Comparison of ENCODE assay signal across 19 cellular contexts in genomic region chr5:14216902-14217301, GRCh38.
A peak's percentile ranks its signal among the peaks of the same experiment; 100 is the strongest.
DNase-seq lines count a peak whose midpoint lies in the region; ATAC-seq and TF ChIP-seq lines count a peak whose summit lies in the region.
"Had no signal": no experiment of that assay in that cellular context is flagged by ENCODE, and none has a peak within 500 bp of the region (broad histone marks: within the 10 kb centered on the region; RNA-seq: fewer than 3 reads in every experiment).

No MANE protein-coding gene starts in this region.

- dilution Hi-C loops in mammary epithelial cell (cut with HindIII; ENCODE audit: low sequenced_read_pairs) = no loop called here

- H3K9me3 Mint-ChIP-seq in MCF 10A (ENCODE audit: unreplicated experiment) = no peaks in the 10 kb centered on the region
- H3K9me3 Mint-ChIP-seq: activated CD4-positive, alpha-beta T cell treated with anti-CD3 and anti-CD28 coated beads, Interleukin-2, amount 10 ng/mL, durations not matched to agents 7 days and 5 days; dendritic cell treated with granulocyte-macrophage colony-stimulating factor and Interleukin-4, amounts not matched to agents 40 ng/mL and 50 ng/mL, for 4 days; immature natural killer cell; nephron; stimulated activated naive CD8-positive, alpha-beta T cell treated with anti-CD3 and anti-CD28 coated beads, Interleukin-15, Interleukin-2, amounts not matched to agents 100 ng/mL and 50 ng/mL, for 24 hours had no signal

- TF ChIP-seq EP300 in transverse colon (IDR thresholded peaks at IDR 0.05; ENCODE audit: low read depth) = no peak

- intact Hi-C loops in mammary epithelial cell (cut with micrococcal nuclease) = loop anchor here (2.0 kb wide), 1 partner anchor 20 kb away; no protein-coding TSS in a partner anchor
- intact Hi-C loops in MCF 10A (cut with micrococcal nuclease) = no loop called here
- intact Hi-C loops in esophagus squamous epithelium (cut with DNase I) = no loop called here
- intact Hi-C loops in transverse colon (cut with DNase I; ENCODE audit: low total_unique reads) = no loop called here
- intact Hi-C loops in dorsolateral prefrontal cortex (cut with DNase I) = no loop called here

- H3K27ac ChIP-seq in mammary epithelial cell (ENCODE audit: insufficient read depth, low read depth, low read length) (peak overlapping the region; percentile 2), esophagus squamous epithelium (peak overlapping the region in 3 of 4 donors; percentile 13 to 59 (median 38)), lung (ENCODE audit: low read depth in 1 of 2, low read length in 1 of 2) (peak overlapping the region in 1 of 2 donors; percentile 58), transverse colon (peak overlapping the region; percentile 70 to 89 (median 84)), dorsolateral prefrontal cortex (peak overlapping the region in 1 of 59 donors; percentile 24)

- TF ChIP-seq POLR2A in esophagus squamous epithelium (IDR thresholded peaks at IDR 0.05) = no peak
- TF ChIP-seq POLR2A in transverse colon (IDR thresholded peaks at IDR 0.05) = no peak

- 86% methylated on average over 5 of the region's 7 CpGs for WGBS in mammary epithelial cell (ENCODE audit: low coverage, missing lambda C conversion rate)
- WGBS in esophagus squamous epithelium, 2 donors = 90 to 92% methylated on average over 7 of the region's 7 CpGs
- WGBS in lung, 2 donors = 69 to 87% methylated on average over 7 of the region's 7 CpGs
- 78% methylated on average over 7 of the region's 7 CpGs; no CpG with 5 or more reads in 1 of the 2 donors for WGBS in transverse colon (ENCODE audit: low coverage in 1 of 2), 2 donors

- POLR2A ChIA-PET in MCF 10A (lab: Yijun Ruan, JAX) = interaction anchor here (0.7 kb wide), 1 partner anchor 47 kb away, joined by 3 read pairs; no protein-coding TSS in a partner anchor

- peaks cover 4% of the 10 kb centered on the region for H3K36me3 Mint-ChIP-seq in MCF 10A (ENCODE audit: insufficient read depth, unreplicated experiment)
- H3K36me3 Mint-ChIP-seq: immature natural killer cell had no signal

- H3K27me3 Mint-ChIP-seq in MCF 10A (ENCODE audit: insufficient read depth, unreplicated experiment) = no peaks in the 10 kb centered on the region
- H3K27me3 Mint-ChIP-seq: dendritic cell treated with granulocyte-macrophage colony-stimulating factor and Interleukin-4, amounts not matched to agents 40 ng/mL and 50 ng/mL, for 4 days; stimulated activated naive CD8-positive, alpha-beta T cell treated with anti-CD3 and anti-CD28 coated beads, Interleukin-15, Interleukin-2, amounts not matched to agents 100 ng/mL and 50 ng/mL, for 24 hours had no signal

- CTCF ChIA-PET in mammary epithelial cell (lab: Charles Lee; ENCODE audit: low non-redundant PET) = interaction anchor here (0.6 kb wide), 1 partner anchor 13 kb away, joined by 3 read pairs; no protein-coding TSS in a partner anchor
- CTCF ChIA-PET in MCF 10A (lab: Yijun Ruan, JAX) = interaction anchor here (0.7 to 1.1 kb wide), 2 partner anchors 9 to 1059 kb away, joined by 3 read pairs; no protein-coding TSS in a partner anchor

- ATAC-seq in lung (ENCODE audit: insufficient read depth, low FRiP score) (peak; percentile 35), HG02840 (IDR thresholded peaks at IDR 0.05; ENCODE audit: low FRiP score, unreplicated experiment) (no peak)

- no peak for TF ChIP-seq CTCF in mammary epithelial cell (conservative IDR thresholded peaks at IDR 0.05 in 1 of 2, IDR thresholded peaks at IDR 0.05 in 1 of 2; ENCODE audit: extremely low read depth in 1 of 2, insufficient read depth in 1 of 2, low read depth in 1 of 2, low read length in 2 of 2)
- TF ChIP-seq CTCF in MCF 10A (IDR thresholded peaks at IDR 0.05; ENCODE audit: unreplicated experiment) = no peak
- no peak for TF ChIP-seq CTCF in esophagus squamous epithelium (IDR thresholded peaks at IDR 0.05)
- TF ChIP-seq CTCF in lung (IDR thresholded peaks at IDR 0.05; ENCODE audit: control extremely low read depth, extremely low read depth) = no peak
- no peak for TF ChIP-seq CTCF in transverse colon (IDR thresholded peaks at IDR 0.05)
- TF ChIP-seq CTCF in dorsolateral prefrontal cortex (IDR thresholded peaks at IDR 0.05 in 54 of 56, conservative IDR thresholded peaks at IDR 0.05 in 2 of 56; ENCODE audit: low read depth in 1 of 56, partially characterized antibody in 56 of 56) = no peak

- in situ Hi-C loops in mammary epithelial cell (cut with MboI; ENCODE audit: low sequenced_read_pairs in 2 of 2) = no loop called here
- in situ Hi-C loops in transverse colon (cut with MboI; ENCODE audit: low pct_ligation_motif_present in 1 of 4, low pct_unique_long_range_greater_than_20kb in 1 of 4, low sequenced_read_pairs in 3 of 4) = no loop called here

- H3K4me1 Mint-ChIP-seq in MCF 10A (ENCODE audit: insufficient read depth, unreplicated experiment) = peaks cover 67% of the 10 kb centered on the region

- no peak overlapping the region for H2AFZ ChIP-seq in mammary epithelial cell (ENCODE audit: low read depth, low read length)

- H3K4me1 ChIP-seq in mammary epithelial cell (ENCODE audit: insufficient read depth, low read length) = peaks cover 34% of the 10 kb centered on the region
- H3K4me1 ChIP-seq in esophagus squamous epithelium = peaks cover 0 to 57% (median 12%) of the 10 kb centered on the region in 3 donors
- peaks cover 14 to 45% of the 10 kb centered on the region in 2 donors for H3K4me1 ChIP-seq in lung (ENCODE audit: control insufficient read depth in 2 of 2, insufficient read depth in 2 of 2, low read length in 2 of 2)
- peaks cover 50 to 96% (median 89%) of the 10 kb centered on the region in 4 donors for H3K4me1 ChIP-seq in transverse colon

- BruUV-seq in mammary epithelial cell (replicated peaks; lab: Mats Ljungman, UMichigan) (no TSS peak), MCF 10A (replicated peaks; lab: Mats Ljungman, UMichigan) (no TSS peak)

- DNase-seq in mammary epithelial cell = no peak
- DNase-seq in MCF 10A (ENCODE audit: unreplicated experiment) = no peak
- no peak for DNase-seq in esophagus squamous epithelium (lab: John Stamatoyannopoulos, UW)
- DNase-seq in lung (ENCODE audit: low spot score) = peak; percentile 77
- no peak for DNase-seq in transverse colon
- DNase-seq in dorsolateral prefrontal cortex = no peak
- no peak for DNase-seq in HCEC 1CT
- DNase-seq: 8988T; activated CD4-positive, alpha-beta T cell treated with anti-CD3 and anti-CD28 coated beads, Interleukin-2, amount 10 ng/mL, durations not matched to agents 7 days and 5 days; activated T-cell treated with anti-CD3 and anti-CD28 coated beads, Interleukin-2, amount 50 U/mL, for 48 hours; amygdala; immature natural killer cell; Kasumi-1; NCI-H187; NCI-H69 had no signal

- no peak overlapping the region for H3K9ac ChIP-seq in mammary epithelial cell (ENCODE audit: insufficient read depth, low read length)

- H4K20me1 ChIP-seq in mammary epithelial cell (ENCODE audit: insufficient read depth, low read length) = peaks cover 4% of the 10 kb centered on the region

- no peaks in the 10 kb centered on the region for H3K27me3 ChIP-seq in mammary epithelial cell (ENCODE audit: insufficient read depth, low read length)
- H3K27me3 ChIP-seq in esophagus squamous epithelium = no peaks in the 10 kb centered on the region
- no peaks in the 10 kb centered on the region for H3K27me3 ChIP-seq in lung (ENCODE audit: control insufficient read depth, insufficient read depth)
- H3K27me3 ChIP-seq in transverse colon = no peaks in the 10 kb centered on the region
- H3K27me3 ChIP-seq in dorsolateral prefrontal cortex = no peaks in the 10 kb centered on the region

- no peak overlapping the region for H3K4me3 Mint-ChIP-seq in MCF 10A (ENCODE audit: unreplicated experiment)
- H3K4me3 Mint-ChIP-seq: activated CD4-positive, alpha-beta T cell treated with anti-CD3 and anti-CD28 coated beads, Interleukin-2, amount 10 ng/mL, durations not matched to agents 7 days and 5 days; dendritic cell treated with granulocyte-macrophage colony-stimulating factor and Interleukin-4, amounts not matched to agents 40 ng/mL and 50 ng/mL, for 4 days; immature natural killer cell; nephron; stimulated activated naive CD8-positive, alpha-beta T cell treated with anti-CD3 and anti-CD28 coated beads, Interleukin-15, Interleukin-2, amounts not matched to agents 100 ng/mL and 50 ng/mL, for 24 hours had no signal

- no peak overlapping the region for H3K4me2 ChIP-seq in mammary epithelial cell (ENCODE audit: insufficient read depth, low read depth, low read length)

- no peak overlapping the region for H3K27ac Mint-ChIP-seq in MCF 10A (ENCODE audit: low read depth, unreplicated experiment)
- H3K27ac Mint-ChIP-seq: activated CD4-positive, alpha-beta T cell treated with anti-CD3 and anti-CD28 coated beads, Interleukin-2, amount 10 ng/mL, durations not matched to agents 7 days and 5 days; dendritic cell treated with granulocyte-macrophage colony-stimulating factor and Interleukin-4, amounts not matched to agents 40 ng/mL and 50 ng/mL, for 4 days; immature natural killer cell; stimulated activated naive CD8-positive, alpha-beta T cell treated with anti-CD3 and anti-CD28 coated beads, Interleukin-15, Interleukin-2, amounts not matched to agents 100 ng/mL and 50 ng/mL, for 24 hours had no signal

- H3K79me2 ChIP-seq in mammary epithelial cell (ENCODE audit: insufficient read depth, low read length) = peaks cover 99% of the 10 kb centered on the region

- peaks cover 4% of the 10 kb centered on the region for H3K36me3 ChIP-seq in mammary epithelial cell (ENCODE audit: insufficient read depth, low read length)
- no peaks in the 10 kb centered on the region for H3K36me3 ChIP-seq in esophagus squamous epithelium
- H3K36me3 ChIP-seq in lung (ENCODE audit: control insufficient read depth in 2 of 2, insufficient read depth in 2 of 2, low read length in 2 of 2) = no peaks in the 10 kb centered on the region
- no peaks in the 10 kb centered on the region for H3K36me3 ChIP-seq in transverse colon

- H3K4me3 ChIP-seq in mammary epithelial cell (replicated peaks in 1 of 3; ENCODE audit: insufficient read depth in 1 of 3, low read depth in 2 of 3, low read length in 3 of 3) (no peak overlapping the region), esophagus squamous epithelium (no peak overlapping the region), lung (no peak overlapping the region), transverse colon (no peak overlapping the region), dorsolateral prefrontal cortex (no peak overlapping the region)

- H3K9me3 ChIP-seq in mammary epithelial cell (replicated peaks; ENCODE audit: insufficient read depth, low read length) (no peaks in the 10 kb centered on the region), esophagus squamous epithelium (no peaks in the 10 kb centered on the region), lung (ENCODE audit: control insufficient read depth in 2 of 2, insufficient read depth in 1 of 2, low read length in 1 of 2) (no peaks in the 10 kb centered on the region), transverse colon (no peaks in the 10 kb centered on the region)
